Comparison of ENCODE assay signal across 1 cellular context in genomic region chr3:184176377-184177330, GRCh38.
TF ChIP-seq lines count a peak whose summit lies in the region.

No MANE protein-coding gene starts in this region.

TF ChIP-seq in HEK293, 187 proteins besides CTCF, POLR2A, EP300 and RAD21 (continued from another document):
- TF ChIP-seq ZBTB26 (tag by site-specific recombination; optimal IDR thresholded peaks at IDR 0.05) (peak; percentile 23), ZNF624 (tag by site-specific recombination; IDR thresholded peaks at IDR 0.05) (no peak), KLF1 (tag by site-specific recombination; IDR thresholded peaks at IDR 0.05) (no peak), ZBTB49 (tag by site-specific recombination; IDR thresholded peaks at IDR 0.05; ENCODE audit: low read depth) (no peak), ZNF19 (tag by site-specific recombination; IDR thresholded peaks at IDR 0.05; ENCODE audit: low read depth) (no peak), ZBTB10 (tag by site-specific recombination; IDR thresholded peaks at IDR 0.05) (no peak), ZSCAN18 (tag by site-specific recombination; IDR thresholded peaks at IDR 0.05) (no peak), ZNF274 (IDR thresholded peaks at IDR 0.05; ENCODE audit: low read length) (no peak), ZNF274 (tag by site-specific recombination; IDR thresholded peaks at IDR 0.05; ENCODE audit: borderline replicate concordance) (no peak), ZNF37A (tag by site-specific recombination; IDR thresholded peaks at IDR 0.05) (no peak), HOXD13 (CRISPR knock-in tag; IDR thresholded peaks at IDR 0.05; ENCODE audit: borderline replicate concordance) (no peak), ZNF791 (tag by site-specific recombination; IDR thresholded peaks at IDR 0.05) (no peak), BCL11B (tag by site-specific recombination; IDR thresholded peaks at IDR 0.05; ENCODE audit: low read depth) (no peak), ZNF394 (tag by site-specific recombination; IDR thresholded peaks at IDR 0.05; ENCODE audit: borderline replicate concordance) (no peak; the same call in 1 of the 2 replicates), ZNF175 (tag by site-specific recombination; IDR thresholded peaks at IDR 0.05) (no peak), ZNF426 (tag by site-specific recombination; IDR thresholded peaks at IDR 0.05) (no peak), ZNF558 (tag by site-specific recombination; IDR thresholded peaks at IDR 0.05) (no peak), ZNF416 (tag by site-specific recombination; IDR thresholded peaks at IDR 0.05) (no peak), HOXA7 (CRISPR knock-in tag; IDR thresholded peaks at IDR 0.05; ENCODE audit: borderline replicate concordance) (no peak), REPIN1 (tag by site-specific recombination; IDR thresholded peaks at IDR 0.05; ENCODE audit: low read depth) (no peak), ZNF184 (tag by site-specific recombination; IDR thresholded peaks at IDR 0.05) (no peak), ZNF658 (tag by site-specific recombination; IDR thresholded peaks at IDR 0.05) (no peak), KLF8 (tag by site-specific recombination; IDR thresholded peaks at IDR 0.05) (no peak), TSHZ1 (tag by site-specific recombination; IDR thresholded peaks at IDR 0.05; ENCODE audit: borderline replicate concordance) (no peak), ZNF704 (tag by site-specific recombination; IDR thresholded peaks at IDR 0.05) (no peak), ZNF501 (tag by site-specific recombination; IDR thresholded peaks at IDR 0.05) (no peak), IKZF3 (tag by site-specific recombination; IDR thresholded peaks at IDR 0.05) (peak; percentile 87), ZNF433 (tag by site-specific recombination; IDR thresholded peaks at IDR 0.05; ENCODE audit: low read depth) (no peak), MZF1 (tag by site-specific recombination; IDR thresholded peaks at IDR 0.05; ENCODE audit: borderline replicate concordance) (no peak), ZNF548 (tag by site-specific recombination; IDR thresholded peaks at IDR 0.05) (no peak), ZNF692 (tag by site-specific recombination; IDR thresholded peaks at IDR 0.05) (no peak), ZNF354C (tag by site-specific recombination; IDR thresholded peaks at IDR 0.05; ENCODE audit: borderline replicate concordance, low read depth) (no peak), ZNF777 (tag by site-specific recombination; IDR thresholded peaks at IDR 0.05; ENCODE audit: borderline replicate concordance) (no peak), ZNF211 (tag by site-specific recombination; IDR thresholded peaks at IDR 0.05; ENCODE audit: low read depth) (no peak), ZNF214 (tag by site-specific recombination; IDR thresholded peaks at IDR 0.05; ENCODE audit: borderline replicate concordance) (no peak), ZNF701 (tag by site-specific recombination; IDR thresholded peaks at IDR 0.05) (no peak), ZNF169 (tag by site-specific recombination; IDR thresholded peaks at IDR 0.05) (no peak)
